ENCODE assay signal across 11 cellular contexts in genomic region chr9:136806631-136807201, GRCh38. TPM values are rescaled to one million over a fixed set of nuclear protein-coding genes. Genes with fewer than 3 reads are reported as not detected.
A peak's percentile ranks its signal among the peaks of the same experiment; 100 is the strongest.
DNase-seq lines count a peak whose midpoint lies in the region; ATAC-seq, FAIRE-seq and TF ChIP-seq lines count a peak whose summit lies in the region.
"Had no signal": no experiment of that assay in that cellular context is flagged by ENCODE, and none has a peak within 500 bp of the region (broad histone marks: within the 10 kb centered on the region; RNA-seq: fewer than 3 reads in every experiment).

No MANE protein-coding gene starts in this region.

- intact Hi-C loops in left lung (cut with DNase I): no loop called here

- H3K4me3 ChIP-seq in astrocyte (ENCODE audit: insufficient read depth, low read depth, low read length) (peak overlapping the region; percentile 66), left lung (peak overlapping the region; percentile 78 to 93), thoracic aorta (peak overlapping the region; percentile 99)

- peaks cover 22% of the 10 kb centered on the region for H3K4me1 Mint-ChIP-seq in T-helper 1 cell treated with Interleukin-12 subunit alpha and Interleukin-12 subunit beta and Interleukin-4 antibody, amounts not matched to agents 30 μg/mL and 1 μg/mL, for 36 hours (ENCODE audit: low read depth)
- H3K4me1 Mint-ChIP-seq in astrocyte (ENCODE audit: low read depth, unreplicated experiment): peaks cover 13% of the 10 kb centered on the region

- DNase-seq in T-helper 1 cell (no peak), astrocyte (ENCODE audit: low read depth) (no peak), left lung (peak in 1 of 2 donors; percentile 76), thoracic aorta (ENCODE audit: low spot score) (no peak)
- no peak for DNase-seq in stimulated activated CD4-positive, alpha-beta T cell treated with anti-CD3 and anti-CD28 coated beads, Interleukin-2, amount 100 ng/mL, for 48 hours
- DNase-seq: NCI-H1930 had no signal

- H3K9me3 ChIP-seq in astrocyte (ENCODE audit: insufficient read depth, low read depth, low read length) (no peaks in the 10 kb centered on the region), left lung (no peaks in the 10 kb centered on the region), thoracic aorta (no peaks in the 10 kb centered on the region)

- H3K9ac ChIP-seq in astrocyte (ENCODE audit: low read length): peak overlapping the region; percentile 90

- peaks cover 29% of the 10 kb centered on the region for H4K20me1 ChIP-seq in astrocyte (ENCODE audit: insufficient read depth, low read length)

- peaks cover 14% of the 10 kb centered on the region for H3K36me3 Mint-ChIP-seq in T-helper 1 cell treated with Interleukin-12 subunit alpha and Interleukin-12 subunit beta and Interleukin-4 antibody, amounts not matched to agents 30 μg/mL and 1 μg/mL, for 36 hours (ENCODE audit: low read depth)
- H3K36me3 Mint-ChIP-seq in astrocyte (ENCODE audit: low read depth, unreplicated experiment): peaks cover 8% of the 10 kb centered on the region

- H3K9me3 Mint-ChIP-seq in T-helper 1 cell treated with Interleukin-12 subunit alpha and Interleukin-12 subunit beta and Interleukin-4 antibody, amounts not matched to agents 30 μg/mL and 1 μg/mL, for 36 hours: no peaks in the 10 kb centered on the region
- no peaks in the 10 kb centered on the region for H3K9me3 Mint-ChIP-seq in astrocyte (ENCODE audit: unreplicated experiment)

- TF ChIP-seq CTCF in astrocyte (IDR thresholded peaks at IDR 0.05; ENCODE audit: insufficient read depth, low read depth, low read length): no peak
- no peak for TF ChIP-seq CTCF in left lung (IDR thresholded peaks at IDR 0.05)
- no peak for TF ChIP-seq CTCF in thoracic aorta (IDR thresholded peaks at IDR 0.05)

- FAIRE-seq in astrocyte (lab: Jason Lieb, UNC): no peak
- FAIRE-seq: A204.1, islet of Langerhans had no signal

- H3K27me3 ChIP-seq in astrocyte (ENCODE audit: insufficient read depth, low read length): peaks cover 7% of the 10 kb centered on the region
- H3K27me3 ChIP-seq in left lung: peaks cover 3 to 10% of the 10 kb centered on the region in 2 donors
- no peaks in the 10 kb centered on the region for H3K27me3 ChIP-seq in thoracic aorta (replicated peaks; ENCODE audit: insufficient read depth)

- ATAC-seq in left lung (no peak), thoracic aorta (ENCODE audit: insufficient number of reproducible peaks, low FRiP score, low read depth) (no peak), HG02885 (IDR thresholded peaks at IDR 0.05; ENCODE audit: poor library complexity, unreplicated experiment) (no peak), GM18520 (IDR thresholded peaks at IDR 0.05; ENCODE audit: unreplicated experiment) (no peak)

- H3K36me3 ChIP-seq in astrocyte (ENCODE audit: insufficient read depth, low read length) (peaks cover 6% of the 10 kb centered on the region), left lung (peaks cover 0 to 16% of the 10 kb centered on the region in 2 donors), thoracic aorta (no peaks in the 10 kb centered on the region)

- peak overlapping the region; percentile 94 for H3K4me2 ChIP-seq in astrocyte (ENCODE audit: low read length)

- H3K27ac ChIP-seq in astrocyte (ENCODE audit: low read depth, low read length) (no peak overlapping the region), left lung (peak overlapping the region; percentile 90 to 93), thoracic aorta (peak overlapping the region in 1 of 2 donors; percentile 63)

- peak overlapping the region; percentile 95 for H2AFZ ChIP-seq in astrocyte (ENCODE audit: low read depth, low read length)

- peak overlapping the region; percentile 80 for H3K27ac Mint-ChIP-seq in T-helper 1 cell treated with Interleukin-12 subunit alpha and Interleukin-12 subunit beta and Interleukin-4 antibody, amounts not matched to agents 30 μg/mL and 1 μg/mL, for 36 hours
- no peak overlapping the region for H3K27ac Mint-ChIP-seq in astrocyte (ENCODE audit: unreplicated experiment)

- peaks cover 4% of the 10 kb centered on the region for H3K27me3 Mint-ChIP-seq in T-helper 1 cell treated with Interleukin-12 subunit alpha and Interleukin-12 subunit beta and Interleukin-4 antibody, amounts not matched to agents 30 μg/mL and 1 μg/mL, for 36 hours (ENCODE audit: low read depth)
- no peaks in the 10 kb centered on the region for H3K27me3 Mint-ChIP-seq in astrocyte (ENCODE audit: low read depth, unreplicated experiment)

- H3K79me2 ChIP-seq in astrocyte (ENCODE audit: insufficient read depth, low read length): peaks cover 39% of the 10 kb centered on the region

- peak overlapping the region; percentile 87 for H3K4me3 Mint-ChIP-seq in T-helper 1 cell treated with Interleukin-12 subunit alpha and Interleukin-12 subunit beta and Interleukin-4 antibody, amounts not matched to agents 30 μg/mL and 1 μg/mL, for 36 hours
- H3K4me3 Mint-ChIP-seq in astrocyte (ENCODE audit: unreplicated experiment): peak overlapping the region; percentile 84

- H3K4me1 ChIP-seq in astrocyte (ENCODE audit: insufficient read depth, low read length) (peaks cover 19% of the 10 kb centered on the region), left lung (peaks cover 15 to 41% of the 10 kb centered on the region in 2 donors), thoracic aorta (ENCODE audit: control insufficient read depth in 1 of 2, low read depth in 2 of 2) (peaks cover 24 to 36% of the 10 kb centered on the region in 2 donors)

RNA-seq across cellular contexts. Expression of gene RABL6, which starts 1.0 kb away (rescaled TPM):
- total RNA-seq in astrocyte (62.0 and 69.4 TPM in 2 replicates), left lung (10 to 100 TPM; 75.9 to 80.8 TPM), thoracic aorta (10 to 100 TPM; 61.7 to 86.2 TPM)

RNA-seq across cellular contexts. Expression of gene CCDC183, which starts 10.6 kb away (rescaled TPM):
- total RNA-seq in astrocyte (0.84 and 1.3 TPM in 2 replicates), left lung (under 1 TPM in 1 of 2 donors, not detected in 1; 0.44 TPM), thoracic aorta (under 1 TPM; 0.68 to 0.71 TPM)

RNA-seq across cellular contexts. Expression of gene TMEM141, which starts 15.6 kb away (rescaled TPM):
- 40.8 and 46.4 TPM in 2 replicates for total RNA-seq in astrocyte
- 10 to 100 TPM; 74.3 to 76.6 TPM for total RNA-seq in left lung
- total RNA-seq in thoracic aorta: 10 to 100 TPM; 12.8 to 37.8 TPM

RNA-seq across cellular contexts. Expression of gene AJM1, which starts 35.6 kb away (rescaled TPM):
- total RNA-seq in astrocyte (3.3 and 4.2 TPM in 2 replicates), left lung (1 to 10 TPM; 1.7 to 2.6 TPM), thoracic aorta (1 to 10 TPM; 7.3 to 9.2 TPM)

RNA-seq across cellular contexts. Expression of gene LCN15, which starts 42.4 kb away (rescaled TPM):
- not detected in 2 replicates for total RNA-seq in astrocyte
- not detected for total RNA-seq in left lung
- total RNA-seq in thoracic aorta: not detected
